ENCODE assay signal across 16 cellular contexts in the genomic region with DNA sequence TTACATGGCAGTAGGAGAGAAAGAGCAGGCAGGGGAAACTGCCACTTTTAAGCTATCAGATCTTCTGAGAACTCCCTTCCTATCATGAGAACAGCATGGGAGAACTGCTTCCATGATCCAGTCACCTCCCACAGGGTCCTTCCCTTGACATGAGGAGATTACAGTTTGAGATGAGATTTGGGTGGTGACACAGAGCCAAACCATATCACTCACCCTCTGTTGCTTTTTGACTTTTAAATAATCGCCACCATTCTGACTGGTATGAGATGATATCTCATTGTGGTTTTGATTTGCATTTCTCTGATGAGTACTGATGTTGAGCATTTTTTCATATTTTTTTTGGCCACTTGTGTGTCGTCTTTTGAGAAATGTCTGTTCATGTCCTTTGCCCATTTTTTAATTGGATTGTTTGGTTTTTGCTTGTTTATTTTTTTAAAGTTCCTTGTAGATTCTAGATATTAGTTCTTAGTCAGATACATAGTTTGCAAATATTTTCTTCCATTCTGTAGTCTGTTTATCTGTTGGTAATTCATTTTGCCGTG. TPM values are rescaled to one million over a fixed set of nuclear protein-coding genes. Genes with fewer than 3 reads are reported as not detected.
DNase-seq lines count a peak whose midpoint lies in the region; ATAC-seq and TF ChIP-seq lines count a peak whose summit lies in the region.
"Had no signal": no experiment of that assay in that cellular context is flagged by ENCODE, and none has a peak within 500 bp of the region (broad histone marks: within the 10 kb centered on the region; RNA-seq: fewer than 3 reads in every experiment).

No MANE protein-coding gene starts in this region.

- no peak overlapping the region for H3K27ac Mint-ChIP-seq in activated T-cell treated with anti-CD3 and anti-CD28 coated beads, Interleukin-2, amount 50 U/mL, for 72 hours
- H3K27ac Mint-ChIP-seq in activated T-cell treated with anti-CD3 and anti-CD28 coated beads, Interleukin-2, amount 50 U/mL, for 24 hours = no peak overlapping the region
- no peak overlapping the region; the same call in 1 of the 2 replicates for H3K27ac Mint-ChIP-seq in HFFc6
- H3K27ac Mint-ChIP-seq in activated T-helper 17 cell treated with anti-CD3 and anti-CD28 coated beads, Interleukin-2, amount 50 U/mL, for 72 hours = no peak overlapping the region
- H3K27ac Mint-ChIP-seq in stimulated activated effector memory CD8-positive, alpha-beta T cell treated with anti-CD3 and anti-CD28 coated beads, Interleukin-12 subunit alpha, Interleukin-12 subunit beta, amount 100 ng/mL, for 72 hours = no peak overlapping the region

- no peak overlapping the region for H3K4me3 Mint-ChIP-seq in activated T-cell treated with anti-CD3 and anti-CD28 coated beads, Interleukin-2, amount 50 U/mL, for 72 hours
- H3K4me3 Mint-ChIP-seq in activated T-cell treated with anti-CD3 and anti-CD28 coated beads, Interleukin-2, amount 50 U/mL, for 24 hours = no peak overlapping the region
- H3K4me3 Mint-ChIP-seq in HFFc6 = no peak overlapping the region
- no peak overlapping the region for H3K4me3 Mint-ChIP-seq in activated T-helper 17 cell treated with anti-CD3 and anti-CD28 coated beads, Interleukin-2, amount 50 U/mL, for 72 hours
- no peak overlapping the region for H3K4me3 Mint-ChIP-seq in stimulated activated effector memory CD8-positive, alpha-beta T cell treated with anti-CD3 and anti-CD28 coated beads, Interleukin-12 subunit alpha, Interleukin-12 subunit beta, amount 100 ng/mL, for 72 hours

- peak; percentile 81 to 85 for ATAC-seq in activated T-cell treated with anti-CD3 and anti-CD28 coated beads, Interleukin-2, amount 50 U/mL, for 72 hours (replicated peaks in 1 of 2)
- ATAC-seq in activated T-helper 17 cell treated with anti-CD3 and anti-CD28 coated beads, Interleukin-2, amount 50 U/mL, for 72 hours (replicated peaks) = peak; percentile 76
- ATAC-seq in stimulated activated effector memory CD8-positive, alpha-beta T cell treated with anti-CD3 and anti-CD28 coated beads, Interleukin-12 subunit alpha, Interleukin-12 subunit beta, amount 100 ng/mL, for 72 hours = peak; percentile 85
- ATAC-seq in HG02885 (IDR thresholded peaks at IDR 0.05; ENCODE audit: poor library complexity, unreplicated experiment) (no peak), GM18519 (IDR thresholded peaks at IDR 0.05; ENCODE audit: low FRiP score, unreplicated experiment) (no peak)
- ATAC-seq: PC-3 had no signal

- H3K4me1 Mint-ChIP-seq in activated T-cell treated with anti-CD3 and anti-CD28 coated beads, Interleukin-2, amount 50 U/mL, for 72 hours (ENCODE audit: low read depth) = peaks cover 34% of the 10 kb centered on the region
- H3K4me1 Mint-ChIP-seq in activated T-cell treated with anti-CD3 and anti-CD28 coated beads, Interleukin-2, amount 50 U/mL, for 24 hours (ENCODE audit: low read depth) = peaks cover 16% of the 10 kb centered on the region
- peaks cover 9% of the 10 kb centered on the region for H3K4me1 Mint-ChIP-seq in HFFc6 (ENCODE audit: low read depth)
- H3K4me1 Mint-ChIP-seq in activated T-helper 17 cell treated with anti-CD3 and anti-CD28 coated beads, Interleukin-2, amount 50 U/mL, for 72 hours = peaks cover 7% of the 10 kb centered on the region
- H3K4me1 Mint-ChIP-seq in stimulated activated effector memory CD8-positive, alpha-beta T cell treated with anti-CD3 and anti-CD28 coated beads, Interleukin-12 subunit alpha, Interleukin-12 subunit beta, amount 100 ng/mL, for 72 hours = peaks cover 37% of the 10 kb centered on the region

- TF ChIP-seq CTCF in HFFc6 (IDR thresholded peaks at IDR 0.05) = no peak

- H3K27me3 Mint-ChIP-seq in activated T-cell treated with anti-CD3 and anti-CD28 coated beads, Interleukin-2, amount 50 U/mL, for 72 hours (ENCODE audit: low read depth) = peaks cover 66% of the 10 kb centered on the region
- H3K27me3 Mint-ChIP-seq in activated T-cell treated with anti-CD3 and anti-CD28 coated beads, Interleukin-2, amount 50 U/mL, for 24 hours = peaks cover 50% of the 10 kb centered on the region
- H3K27me3 Mint-ChIP-seq in HFFc6 (ENCODE audit: insufficient read depth) = peaks cover 35% of the 10 kb centered on the region
- peaks cover 49% of the 10 kb centered on the region for H3K27me3 Mint-ChIP-seq in activated T-helper 17 cell treated with anti-CD3 and anti-CD28 coated beads, Interleukin-2, amount 50 U/mL, for 72 hours

- H3K36me3 Mint-ChIP-seq in activated T-cell treated with anti-CD3 and anti-CD28 coated beads, Interleukin-2, amount 50 U/mL, for 72 hours (ENCODE audit: insufficient read depth in 2 of 2) = peaks cover 0 to 2% of the 10 kb centered on the region in 2 donors
- no peaks in the 10 kb centered on the region for H3K36me3 Mint-ChIP-seq in activated T-cell treated with anti-CD3 and anti-CD28 coated beads, Interleukin-2, amount 50 U/mL, for 24 hours (ENCODE audit: low read depth)
- H3K36me3 Mint-ChIP-seq in HFFc6 (ENCODE audit: low read depth) = no peaks in the 10 kb centered on the region; the same call in 1 of the 2 replicates
- H3K36me3 Mint-ChIP-seq in activated T-helper 17 cell treated with anti-CD3 and anti-CD28 coated beads, Interleukin-2, amount 50 U/mL, for 72 hours (ENCODE audit: low read depth) = no peaks in the 10 kb centered on the region
- no peaks in the 10 kb centered on the region for H3K36me3 Mint-ChIP-seq in stimulated activated effector memory CD8-positive, alpha-beta T cell treated with anti-CD3 and anti-CD28 coated beads, Interleukin-12 subunit alpha, Interleukin-12 subunit beta, amount 100 ng/mL, for 72 hours

- no peaks in the 10 kb centered on the region for H3K9me3 Mint-ChIP-seq in activated T-cell treated with anti-CD3 and anti-CD28 coated beads, Interleukin-2, amount 50 U/mL, for 72 hours
- H3K9me3 Mint-ChIP-seq in activated T-cell treated with anti-CD3 and anti-CD28 coated beads, Interleukin-2, amount 50 U/mL, for 24 hours = no peaks in the 10 kb centered on the region
- H3K9me3 Mint-ChIP-seq in HFFc6 = no peaks in the 10 kb centered on the region; the same call in 1 of the 2 replicates
- no peaks in the 10 kb centered on the region for H3K9me3 Mint-ChIP-seq in activated T-helper 17 cell treated with anti-CD3 and anti-CD28 coated beads, Interleukin-2, amount 50 U/mL, for 72 hours
- H3K9me3 Mint-ChIP-seq in stimulated activated effector memory CD8-positive, alpha-beta T cell treated with anti-CD3 and anti-CD28 coated beads, Interleukin-12 subunit alpha, Interleukin-12 subunit beta, amount 100 ng/mL, for 72 hours = no peaks in the 10 kb centered on the region

- peak; percentile 15 to 25 for DNase-seq in activated T-cell treated with anti-CD3 and anti-CD28 coated beads, Interleukin-2, amount 50 U/mL, for 72 hours
- no peak for DNase-seq in activated T-cell treated with anti-CD3 and anti-CD28 coated beads, Interleukin-2, amount 50 U/mL, for 24 hours
- DNase-seq in HFFc6 = peak; percentile 41
- DNase-seq in stimulated activated effector memory CD8-positive, alpha-beta T cell treated with anti-CD3 and anti-CD28 coated beads, Interleukin-12 subunit alpha, Interleukin-12 subunit beta, amount 100 ng/mL, for 72 hours (ENCODE audit: low spot score in 2 of 2) = no peak
- no peak for DNase-seq in SKM-1 (lab: John Stamatoyannopoulos, UW; ENCODE audit: unreplicated experiment)
- DNase-seq: AML-193, DND-41, HCEC 1CT, KG1, NCI-H1092 treated with DMSO at 0.1 percent for 48 hours, NCI-H1694, NCI-H446, PC-3 had no signal

RNA-seq across cellular contexts. Expression of a gene that starts 6.5 kb away (rescaled TPM):
- total RNA-seq in activated T-cell treated with anti-CD3 and anti-CD28 coated beads, Interleukin-2, amount 50 U/mL, for 72 hours = 10 to 100 TPM; 12.2 to 12.8 TPM
- total RNA-seq in HFFc6 (2021; fragmentation: NEBNext Ultra II Directional; extraction: Animal tissue kit (Norgen Biotek cat#: 25700)) = 10 to 100 TPM; 18.1 to 26.3 (median 22.1) TPM
- 10 to 100 TPM in 1 of 2 donors, 1 to 10 TPM in 1; 5.0 to 15.2 TPM for total RNA-seq in activated T-helper 17 cell treated with anti-CD3 and anti-CD28 coated beads, Interleukin-2, amount 50 U/mL, for 72 hours

Comparison
In these comparisons a context has a peak if more than half of its experiments do, and no peak if none do; other contexts are left out.
1. DNase-seq: peak in activated T-cell treated with anti-CD3 and anti-CD28 coated beads, Interleukin-2, amount 50 U/mL, for 72 hours (2 of 2) and HFFc6 (single experiment); none in activated T-cell treated with anti-CD3 and anti-CD28 coated beads, Interleukin-2, amount 50 U/mL, for 24 hours (single experiment), stimulated activated effector memory CD8-positive, alpha-beta T cell treated with anti-CD3 and anti-CD28 coated beads, Interleukin-12 subunit alpha, Interleukin-12 subunit beta, amount 100 ng/mL, for 72 hours (0 of 2) and SKM-1 (single experiment).
2. ATAC-seq: peak in activated T-cell treated with anti-CD3 and anti-CD28 coated beads, Interleukin-2, amount 50 U/mL, for 72 hours (2 of 2), activated T-helper 17 cell treated with anti-CD3 and anti-CD28 coated beads, Interleukin-2, amount 50 U/mL, for 72 hours (single experiment) and stimulated activated effector memory CD8-positive, alpha-beta T cell treated with anti-CD3 and anti-CD28 coated beads, Interleukin-12 subunit alpha, Interleukin-12 subunit beta, amount 100 ng/mL, for 72 hours (single experiment); none in HG02885 (single experiment) and GM18519 (single experiment).